Comparison of ENCODE assay signal across 8 cellular contexts in the genomic region with DNA sequence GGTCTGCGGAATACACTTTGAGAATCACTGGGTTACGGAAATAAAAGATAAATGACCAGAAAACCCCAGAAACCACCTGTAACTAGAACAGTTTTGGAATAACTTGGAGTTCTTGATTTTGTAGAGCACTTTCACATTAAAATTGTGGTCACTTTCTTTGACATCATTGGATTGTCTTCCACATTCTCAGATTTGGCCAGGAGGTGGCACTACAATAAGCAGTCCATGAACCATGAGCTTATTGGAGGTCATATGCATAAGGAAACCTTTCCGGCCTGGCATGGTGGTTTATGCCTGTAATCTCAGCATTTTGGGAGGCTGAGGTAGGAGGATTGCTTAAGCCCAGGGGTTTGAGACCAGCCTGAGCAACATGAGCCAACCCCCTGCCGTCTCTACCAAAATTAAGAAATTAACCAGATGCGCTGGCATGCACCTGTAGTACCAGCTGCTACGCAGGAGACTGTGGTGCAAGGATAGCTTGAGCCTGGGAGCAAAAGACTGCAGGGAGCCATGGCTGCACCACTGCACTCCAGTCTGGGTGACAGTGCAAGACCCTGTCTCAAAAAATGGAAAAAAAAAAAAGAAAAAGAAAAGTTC.
DNase-seq lines count a peak whose midpoint lies in the region; ATAC-seq and TF ChIP-seq lines count a peak whose summit lies in the region.

No MANE protein-coding gene starts in this region.

- WGBS in upper lobe of left lung, 2 donors: 80 to 85% methylated on average over 6 of the region's 6 CpGs

- TF ChIP-seq CTCF in PC-9 (conservative IDR thresholded peaks at IDR 0.05) (peak; percentile 67), brain microvascular endothelial cell (IDR thresholded peaks at IDR 0.05; ENCODE audit: low read depth, low read length, missing control alignments) (peak; percentile 66), upper lobe of left lung (IDR thresholded peaks at IDR 0.05) (peak; percentile 17 to 48 (median 23))

- H3K27me3 ChIP-seq in PC-9 (ENCODE audit: insufficient read depth, low read depth) (no peaks in the 10 kb centered on the region), brain microvascular endothelial cell (replicated peaks) (no peaks in the 10 kb centered on the region), upper lobe of left lung (no peaks in the 10 kb centered on the region)

- H3K36me3 ChIP-seq in PC-9 (ENCODE audit: low read depth): no peaks in the 10 kb centered on the region
- no peaks in the 10 kb centered on the region for H3K36me3 ChIP-seq in brain microvascular endothelial cell (replicated peaks)
- H3K36me3 ChIP-seq in upper lobe of left lung: no peaks in the 10 kb centered on the region

- H2AFZ ChIP-seq in PC-9: no peak overlapping the region

- no TSS peak for BruUV-seq in PC-9 (replicated peaks; lab: Mats Ljungman, UMichigan)

- CTCF ChIA-PET in PC-9 (lab: Charles Lee): no interaction called here

- no peak overlapping the region for H3K27ac ChIP-seq in PC-9
- no peak overlapping the region for H3K27ac ChIP-seq in brain microvascular endothelial cell
- no peak overlapping the region for H3K27ac ChIP-seq in upper lobe of left lung

- POLR2A ChIA-PET in PC-9 (lab: Charles Lee; ENCODE audit: unreplicated experiment): interaction anchor here (0.5 to 0.7 kb wide), 2 partner anchors 76 to 174 kb away, joined by 3 to 4 read pairs; no protein-coding TSS in a partner anchor

- no peak for TF ChIP-seq POLR2A in upper lobe of left lung (IDR thresholded peaks at IDR 0.05)

- H3K9me2 ChIP-seq in PC-9 (ENCODE audit: insufficient read depth): no peaks in the 10 kb centered on the region

- H3K9me3 ChIP-seq in PC-9 (ENCODE audit: insufficient read depth, low read depth) (no peaks in the 10 kb centered on the region), upper lobe of left lung (no peaks in the 10 kb centered on the region)

- H3K79me2 ChIP-seq in PC-9 (ENCODE audit: low read depth): no peaks in the 10 kb centered on the region

- no peak for TF ChIP-seq EP300 in upper lobe of left lung (IDR thresholded peaks at IDR 0.05)

- DNase-seq in ACHN: peak; percentile 65
- peak; percentile 23 for DNase-seq in GM04504 (ENCODE audit: low read depth)
- DNase-seq in PC-9: no peak
- DNase-seq in brain microvascular endothelial cell: peak; percentile 62
- peak; percentile 44 to 46 for DNase-seq in lung microvascular endothelial cell (ENCODE audit: low read depth in 2 of 2)
- DNase-seq in upper lobe of left lung: peak in 1 of 2 donors; percentile 26
- DNase-seq in NCI-H2107 treated with DMSO at 0.1 percent for 48 hours (lab: John Stamatoyannopoulos, UW; ENCODE audit: unreplicated experiment): no peak

- in situ Hi-C loops in ACHN (cut with HindIII; ENCODE audit: low pct_ligation_motif_present, low pct_unique_long_range_greater_than_20kb, low sequenced_read_pairs) (no loop called here), brain microvascular endothelial cell (cut with HindIII; ENCODE audit: low pct_ligation_motif_present, low sequenced_read_pairs) (no loop called here)

- no peak overlapping the region for H3K4me2 ChIP-seq in PC-9

- H4K20me1 ChIP-seq in PC-9 (ENCODE audit: insufficient read depth): no peaks in the 10 kb centered on the region

- H3K4me1 ChIP-seq in PC-9 (replicated peaks; ENCODE audit: insufficient read depth) (no peaks in the 10 kb centered on the region), upper lobe of left lung (no peaks in the 10 kb centered on the region)

- H3K4me3 ChIP-seq in PC-9 (no peak overlapping the region), brain microvascular endothelial cell (ENCODE audit: low read depth, low read length) (no peak overlapping the region), upper lobe of left lung (no peak overlapping the region)

- no peaks in the 10 kb centered on the region for H3F3A ChIP-seq in PC-9 (ENCODE audit: insufficient read depth, low read depth)

- intact Hi-C loops in PC-9 (cut with micrococcal nuclease; ENCODE audit: unreplicated experiment): no loop called here

- peak; percentile 74 for ATAC-seq in HG02870 (IDR thresholded peaks at IDR 0.05; ENCODE audit: unreplicated experiment)
- peak in 1 of 2 donors; percentile 59 for ATAC-seq in upper lobe of left lung (ENCODE audit: low FRiP score in 2 of 2)

Comparison
In these comparisons a context has a peak if more than half of its experiments do, and no peak if none do; other contexts are left out.
1. DNase-seq: peak in ACHN (single experiment), GM04504 (single experiment), brain microvascular endothelial cell (single experiment) and lung microvascular endothelial cell (2 of 2); none in PC-9 (0 of 2) and NCI-H2107 treated with DMSO at 0.1 percent for 48 hours (single experiment).
2. Peak in every context shown above with its lines, with median percentiles within 50 percentile points of each other: CTCF ChIP-seq.